1 cellular context compared by ENCODE assay signal in the genomic region with DNA sequence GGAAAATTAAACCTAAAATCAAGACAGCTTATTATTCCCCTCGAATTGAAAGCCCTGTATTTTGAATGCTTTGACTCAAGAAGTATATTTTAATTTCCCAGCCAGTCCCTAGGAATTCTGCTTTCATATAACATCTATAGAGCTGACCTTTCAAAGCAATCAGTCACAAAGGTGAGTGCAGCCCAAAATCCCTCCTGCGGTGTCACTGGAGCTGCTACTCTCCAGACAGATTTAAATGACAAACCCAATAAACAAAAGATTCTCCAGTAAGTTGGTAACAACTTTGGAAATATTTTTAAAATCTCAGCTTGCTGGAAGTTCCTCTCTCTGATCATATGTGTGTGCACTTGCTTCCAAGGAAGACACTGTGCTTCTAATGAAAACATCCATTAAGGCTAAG.
TF ChIP-seq lines count a peak whose summit lies in the region.

No MANE protein-coding gene starts in this region.

TF ChIP-seq in H1, 55 proteins besides CTCF, POLR2A, EP300 and RAD21:
- TF ChIP-seq SRF (IDR thresholded peaks at IDR 0.05; ENCODE audit: low read depth, low read length) (no peak), JUND (IDR thresholded peaks at IDR 0.05; ENCODE audit: low read length) (no peak), CREB1 (IDR thresholded peaks at IDR 0.05) (no peak), BCL11A (IDR thresholded peaks at IDR 0.05; ENCODE audit: low read depth in 2 of 2, low read length in 2 of 2) (no peak), CHD1 (IDR thresholded peaks at IDR 0.05; ENCODE audit: low read depth, low read length) (no peak), RBBP5 (IDR thresholded peaks at IDR 0.05; ENCODE audit: borderline replicate concordance, low read depth, low read length) (no peak), CBX8 (IDR thresholded peaks at IDR 0.05; ENCODE audit: borderline replicate concordance, low read depth, low read length) (no peak), RNF2 (IDR thresholded peaks at IDR 0.05; ENCODE audit: borderline replicate concordance, low read depth, low read length, missing control alignments, poor library complexity, severe bottlenecking) (no peak), SIN3A (conservative IDR thresholded peaks at IDR 0.05 in 1 of 2, IDR thresholded peaks at IDR 0.05 in 1 of 2; ENCODE audit: low read depth in 1 of 2, low read length in 2 of 2) (no peak), TEAD4 (IDR thresholded peaks at IDR 0.05; ENCODE audit: low read depth, low read length) (no peak), HDAC6 (IDR thresholded peaks at IDR 0.05; ENCODE audit: low read depth, low read length) (no peak), RXRA (IDR thresholded peaks at IDR 0.05; ENCODE audit: insufficient read depth, low read depth, low read length) (no peak), POU5F1 (IDR thresholded peaks at IDR 0.05; ENCODE audit: low read depth, low read length) (no peak), ASH2L (IDR thresholded peaks at IDR 0.05; ENCODE audit: low read length) (no peak), GABPA (IDR thresholded peaks at IDR 0.05; ENCODE audit: borderline replicate concordance, insufficient read depth, low read length) (no peak), SUZ12 (IDR thresholded peaks at IDR 0.05; ENCODE audit: low read length) (no peak)
- TF ChIP-seq, protein P1, sequence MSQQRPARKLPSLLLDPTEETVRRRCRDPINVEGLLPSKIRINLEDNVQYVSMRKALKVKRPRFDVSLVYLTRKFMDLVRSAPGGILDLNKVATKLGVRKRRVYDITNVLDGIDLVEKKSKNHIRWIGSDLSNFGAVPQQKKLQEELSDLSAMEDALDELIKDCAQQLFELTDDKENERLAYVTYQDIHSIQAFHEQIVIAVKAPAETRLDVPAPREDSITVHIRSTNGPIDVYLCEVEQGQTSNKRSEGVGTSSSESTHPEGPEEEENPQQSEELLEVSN (IDR thresholded peaks at IDR 0.05), result no peak
